ENCODE assay signal across 8 cellular contexts in genomic region chr6:142302427-142303190, GRCh38. TPM values are rescaled to one million over a fixed set of nuclear protein-coding genes. Genes with fewer than 3 reads are reported as not detected.
DNase-seq lines count a peak whose midpoint lies in the region; ATAC-seq, FAIRE-seq and TF ChIP-seq lines count a peak whose summit lies in the region.

No MANE protein-coding gene starts in this region.

- H3K36me3 ChIP-seq in KMS-11 (ENCODE audit: insufficient read depth) (no peaks in the 10 kb centered on the region), colonic mucosa (no peaks in the 10 kb centered on the region), mesodermal cell (ENCODE audit: control insufficient read depth, insufficient read depth, low read length) (no peaks in the 10 kb centered on the region)

- POLR2A ChIA-PET in A549 (lab: Yijun Ruan, JAX): interaction anchor here (0.6 to 1.5 kb wide), 3 partner anchors 11 to 115 kb away, joined by 3 to 5 read pairs (median 4); no protein-coding TSS in a partner anchor

- no peak for TF ChIP-seq POLR2A in A549 (IDR thresholded peaks at IDR 0.05; ENCODE audit: low read length)

- intact Hi-C loops in colonic mucosa (cut with DNase I): no loop called here

- H3K27me3 ChIP-seq in KMS-11 (ENCODE audit: insufficient read depth, low read depth): no peaks in the 10 kb centered on the region
- no peaks in the 10 kb centered on the region for H3K27me3 ChIP-seq in colonic mucosa

- peaks cover 54% of the 10 kb centered on the region for H3K4me1 ChIP-seq in A549
- peaks cover 7% of the 10 kb centered on the region for H3K4me1 ChIP-seq in KMS-11 (ENCODE audit: low read depth, poor library complexity, severe bottlenecking)
- no peaks in the 10 kb centered on the region for H3K4me1 ChIP-seq in colonic mucosa
- H3K4me1 ChIP-seq in mesodermal cell (ENCODE audit: control insufficient read depth, insufficient read depth, low read length, poor library complexity, severe bottlenecking): peaks cover 26% of the 10 kb centered on the region

- DNase-seq in A549 (ENCODE audit: low read depth in 1 of 2, low spot score in 1 of 2) (peak in 1 of 2 experiments; percentile 74), colonic mucosa (no peak), NCI-H146 treated with DMSO at 0.1 percent for 48 hours (lab: John Stamatoyannopoulos, UW; ENCODE audit: unreplicated experiment) (no peak), C1 segment of cervical spinal cord (lab: John Stamatoyannopoulos, UW) (no peak)
- no peak for DNase-seq in stimulated activated CD4-positive, alpha-beta T cell treated with anti-CD3 and anti-CD28 coated beads, Interleukin-4, amount 100 ng/mL, for 4 hours
- no peak for DNase-seq in activated CD4-positive, CD25-positive, alpha-beta regulatory T cell (lab: John Stamatoyannopoulos, UW)

- WGBS in A549 (ENCODE audit: missing lambda C conversion rate): 2% methylated on average over 19 of the region's 19 CpGs
- WGBS in mesodermal cell (ENCODE audit: insufficient coverage in 2 of 2), 2 experiments: 77 to 86% methylated on average over 13 of the region's 19 CpGs

- H2AFZ ChIP-seq in KMS-11 (ENCODE audit: low read depth): peak overlapping the region; percentile 91

- TF ChIP-seq EP300 in A549 (IDR thresholded peaks at IDR 0.05): no peak

- H4K20me1 ChIP-seq in KMS-11 (ENCODE audit: insufficient read depth): no peaks in the 10 kb centered on the region

- no peak; the same call in 2 of the 3 replicates for TF ChIP-seq CTCF in A549 (IDR thresholded peaks at IDR 0.05)
- TF ChIP-seq CTCF in KMS-11 (conservative IDR thresholded peaks at IDR 0.05; ENCODE audit: low read depth, low read length): no peak
- TF ChIP-seq CTCF in colonic mucosa (IDR thresholded peaks at IDR 0.05): no peak

- peak; percentile 28 to 47; a peak in 5 of 6 replicates for ATAC-seq in A549

- no peak for TF ChIP-seq RAD21 in A549 (conservative IDR thresholded peaks at IDR 0.05 in 1 of 2, IDR thresholded peaks at IDR 0.05 in 1 of 2)

- H3K27ac ChIP-seq in A549 (peak overlapping the region; percentile 95 to 97), KMS-11 (no peak overlapping the region), colonic mucosa (no peak overlapping the region), mesodermal cell (ENCODE audit: low read depth, low read length, severe bottlenecking) (no peak overlapping the region)

- H3K4me3 ChIP-seq in A549 (peak overlapping the region; percentile 81), KMS-11 (IDR thresholded peaks at IDR 0.05; ENCODE audit: insufficient read depth, low read depth, low read length) (no peak overlapping the region), colonic mucosa (peak overlapping the region; percentile 76), mesodermal cell (ENCODE audit: extremely low read depth, insufficient read depth, low read length, poor library complexity, severe bottlenecking) (peak overlapping the region; percentile 65)

- FAIRE-seq in A549 (lab: Jason Lieb, UNC): no peak

- CTCF ChIA-PET in A549 (lab: Yijun Ruan, JAX): interaction anchor here (1.0 to 3.3 kb wide), 10 partner anchors 11 to 156 kb away, joined by 3 to 12 read pairs (median 6); partner anchors contain the start of genes NMBR and VTA1

- no peaks in the 10 kb centered on the region for H3K79me2 ChIP-seq in KMS-11 (ENCODE audit: insufficient read depth, low read depth)

- peak overlapping the region; percentile 33; the same call in 1 of the 2 replicates for H3K9ac ChIP-seq in KMS-11
- H3K9ac ChIP-seq in colonic mucosa (ENCODE audit: low read depth in 2 of 2, low read length in 2 of 2): peak overlapping the region; percentile 67 to 70

- peak overlapping the region; percentile 85 for H3K4me2 ChIP-seq in A549
- peak overlapping the region; percentile 77 for H3K4me2 ChIP-seq in KMS-11

- H3K9me3 ChIP-seq in A549 (no peaks in the 10 kb centered on the region), colonic mucosa (no peaks in the 10 kb centered on the region), mesodermal cell (ENCODE audit: control insufficient read depth, low read length) (peaks cover 3% of the 10 kb centered on the region)

TF ChIP-seq in A549, 52 proteins besides CTCF, POLR2A, EP300 and RAD21:
- TF ChIP-seq E2F6 (IDR thresholded peaks at IDR 0.05; ENCODE audit: borderline replicate concordance, low read depth): no peak
- TF ChIP-seq ATOH8 (CRISPR knock-in tag; IDR thresholded peaks at IDR 0.05; ENCODE audit: low read depth): no peak
- no peak for TF ChIP-seq ZSCAN20 (CRISPR knock-in tag; IDR thresholded peaks at IDR 0.05)
- TF ChIP-seq MAX (IDR thresholded peaks at IDR 0.05): peak; percentile 56; the same call in 1 of the 2 replicates
- no peak for TF ChIP-seq HDAC2 (IDR thresholded peaks at IDR 0.05)
- TF ChIP-seq MAFK (IDR thresholded peaks at IDR 0.05; ENCODE audit: partially characterized antibody): no peak

RNA-seq across cellular contexts. Expression of gene ADGRG6, which starts 0.8 kb away (rescaled TPM):
- polyA plus RNA-seq in A549 (2011; rRNA removed) (176 and 181 TPM in 2 replicates), A549 (2017; fragmentation: RNase III; extraction: RNeasy Plus Mini Kit Qiagen cat#74134 plus additional on column Dnase treatment) (53.9 to 61.1 TPM (median 55.4 TPM) in 3 replicates)
- polyA plus RNA-seq in A549 (2012; cell fraction: cytosol; rRNA removed): 34.3 and 35.0 TPM in 2 replicates
- 42.9 and 53.7 TPM in 2 replicates for polyA plus RNA-seq in A549 (2012; cell fraction: nucleus; rRNA removed)
- polyA minus RNA-seq in A549 (2011; rRNA and poly(A)+ RNA removed): 202 and 259 TPM in 2 replicates
- 10 to 100 TPM; 17.0 to 17.9 TPM for total RNA-seq in colonic mucosa
- polyA plus RNA-seq in mesodermal cell (2013, experiment 1 of 2): 99.8 TPM
- 97.2 TPM for polyA plus RNA-seq in mesodermal cell (2013, experiment 2 of 2)

Comparison
In these comparisons a context has a peak if more than half of its experiments do, and no peak if none do; other contexts are left out.
1. H3K27ac ChIP-seq: peak in A549 (2 of 2); none in KMS-11 (single experiment), colonic mucosa (single experiment) and mesodermal cell (single experiment).